Comparison of ENCODE assay signal across 20 cellular contexts in genomic region chr12:14307004-14307403, GRCh38.
"Had no signal": no experiment of that assay in that cellular context is flagged by ENCODE, and none has a peak within 500 bp of the region (broad histone marks: within the 10 kb centered on the region; RNA-seq: fewer than 3 reads in every experiment).

No MANE protein-coding gene starts in this region.

- ATAC-seq: stimulated activated naive CD8-positive, alpha-beta T cell treated with anti-CD3 and anti-CD28 coated beads, Interleukin-15, Interleukin-2, amounts not matched to agents 100 U/mL and 50 U/mL, for 24 hours had no signal

- H3K27ac Mint-ChIP-seq: activated CD4-positive, alpha-beta T cell treated with anti-CD3 and anti-CD28 coated beads, Interleukin-2, amount 10 ng/mL, durations not matched to agents 7 days and 5 days; activated naive CD8-positive, alpha-beta T cell treated with anti-CD3 and anti-CD28 coated beads, Interleukin-2, amount 10 ng/mL, durations not matched to agents 7 days and 5 days; activated T-helper 1 cell treated with anti-CD3 and anti-CD28 coated beads, Interleukin-12 subunit alpha, Interleukin-12 subunit beta, Interleukin-2, Interleukin-4 antibody, amounts not matched to agents 30 ng/mL and 10 ng/mL and 1 ng/mL, durations not matched to agents 14 hours and 24 hours and 36 hours; brain; nephron had no signal

- H3K9me3 Mint-ChIP-seq: central memory CD8-positive, alpha-beta T cell had no signal

- DNase-seq: activated CD4-positive, alpha-beta T cell treated with anti-CD3 and anti-CD28 coated beads, Interleukin-2, amount 10 ng/mL, durations not matched to agents 7 days and 5 days; activated CD8-positive, alpha-beta memory T cell treated with anti-CD3 and anti-CD28 coated beads for 24 hours; activated naive CD8-positive, alpha-beta T cell treated with anti-CD3 and anti-CD28 coated beads, Interleukin-2, amount 10 ng/mL, durations not matched to agents 7 days and 5 days; effector CD4-positive, alpha-beta T cell; esophagus squamous epithelium; hypothalamus; kidney; mesendoderm; nucleus accumbens; stimulated activated CD4-positive, alpha-beta T cell treated with anti-CD3 and anti-CD28 coated beads, Interleukin-15, amount 100 ng/mL, for 24 hours; stimulated activated CD4-positive, alpha-beta T cell treated with anti-CD3 and anti-CD28 coated beads, Interleukin-4, amount 100 ng/mL, for 24 hours; stimulated activated naive CD8-positive, alpha-beta T cell treated with anti-CD3 and anti-CD28 coated beads, Interleukin-15, Interleukin-2, amounts not matched to agents 100 U/mL and 50 U/mL, for 24 hours had no signal

- H3K36me3 Mint-ChIP-seq: activated naive CD8-positive, alpha-beta T cell treated with anti-CD3 and anti-CD28 coated beads, Interleukin-2, amount 10 ng/mL, durations not matched to agents 7 days and 5 days had no signal

- H3K27ac ChIP-seq: left ventricle myocardium inferior, right atrium auricular region had no signal

- H3K27me3 Mint-ChIP-seq: activated CD4-positive, alpha-beta T cell treated with anti-CD3 and anti-CD28 coated beads, Interleukin-2, amount 10 ng/mL, durations not matched to agents 7 days and 5 days; activated naive CD8-positive, alpha-beta T cell treated with anti-CD3 and anti-CD28 coated beads, Interleukin-2, amount 10 ng/mL, durations not matched to agents 7 days and 5 days; brain; central memory CD8-positive, alpha-beta T cell had no signal

- H3K27me3 ChIP-seq: esophagus squamous epithelium, right atrium auricular region had no signal

- H3K36me3 ChIP-seq: esophagus squamous epithelium, left ventricle myocardium inferior, right atrium auricular region had no signal

- H3K4me3 ChIP-seq: coronary artery, esophagus squamous epithelium, left ventricle myocardium inferior, right atrium auricular region, skin epidermis had no signal

- H3K4me1 ChIP-seq: esophagus squamous epithelium, left ventricle myocardium inferior, right atrium auricular region had no signal

- H3K4me1 Mint-ChIP-seq: activated CD4-positive, alpha-beta T cell treated with anti-CD3 and anti-CD28 coated beads, Interleukin-2, amount 10 ng/mL, durations not matched to agents 7 days and 5 days; activated naive CD8-positive, alpha-beta T cell treated with anti-CD3 and anti-CD28 coated beads, Interleukin-2, amount 10 ng/mL, durations not matched to agents 7 days and 5 days; central memory CD8-positive, alpha-beta T cell; nephron had no signal

- H3K9me3 ChIP-seq: esophagus squamous epithelium had no signal

- H3K4me3 Mint-ChIP-seq: activated CD4-positive, alpha-beta T cell treated with anti-CD3 and anti-CD28 coated beads, Interleukin-2, amount 10 ng/mL, durations not matched to agents 7 days and 5 days; activated naive CD8-positive, alpha-beta T cell treated with anti-CD3 and anti-CD28 coated beads, Interleukin-2, amount 10 ng/mL, durations not matched to agents 7 days and 5 days; activated T-helper 1 cell treated with anti-CD3 and anti-CD28 coated beads, Interleukin-12 subunit alpha, Interleukin-12 subunit beta, Interleukin-2, Interleukin-4 antibody, amounts not matched to agents 30 ng/mL and 10 ng/mL and 1 ng/mL, durations not matched to agents 14 hours and 24 hours and 36 hours; brain; central memory CD8-positive, alpha-beta T cell; nephron had no signal
